8 cellular contexts compared by ENCODE assay signal in the genomic region with DNA sequence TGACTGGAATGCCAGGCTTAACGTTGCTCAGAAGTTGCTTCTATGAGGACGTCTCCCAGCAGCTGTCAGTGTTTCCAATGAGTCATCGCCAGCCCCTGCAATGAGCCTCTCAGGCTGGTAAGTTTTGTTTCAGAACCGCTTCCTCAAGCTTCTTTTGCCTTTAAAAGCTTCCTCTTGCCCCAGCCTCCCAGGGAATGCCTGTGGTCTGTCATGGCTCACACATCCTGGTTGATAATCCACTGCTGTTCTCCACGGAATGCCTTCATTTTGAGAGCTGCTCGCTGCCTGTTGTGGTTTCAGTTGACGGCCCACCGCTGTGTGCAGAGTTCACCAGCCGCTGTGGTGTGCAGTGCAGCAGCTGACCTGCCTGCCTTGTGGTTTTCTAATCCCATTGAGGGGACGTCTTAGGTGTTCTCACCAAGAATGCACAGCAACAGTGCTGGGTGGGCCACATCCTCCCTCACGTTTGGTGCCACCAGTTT.
DNase-seq lines count a peak whose midpoint lies in the region; ATAC-seq and TF ChIP-seq lines count a peak whose summit lies in the region.

No MANE protein-coding gene starts in this region.

- peak overlapping the region; percentile 63 for H3K27ac ChIP-seq in A673 (ENCODE audit: low read depth, low read length, poor library complexity, severe bottlenecking)
- peak overlapping the region in 2 of 12 donors; percentile 12 to 55 for H3K27ac ChIP-seq in heart left ventricle
- H3K27ac ChIP-seq in skeletal muscle tissue (ENCODE audit: low read depth, low read length), result peak overlapping the region; percentile 34

- TF ChIP-seq CTCF in A673 (conservative IDR thresholded peaks at IDR 0.05; ENCODE audit: low read depth, low read length), result no peak
- no peak for TF ChIP-seq CTCF in heart left ventricle (IDR thresholded peaks at IDR 0.05)

- TF ChIP-seq POLR2A in heart left ventricle (IDR thresholded peaks at IDR 0.05), result no peak

- H3K27me3 ChIP-seq in A673 (replicated peaks; ENCODE audit: insufficient read depth, low read depth, low read length, poor library complexity) (no peaks in the 10 kb centered on the region), heart left ventricle (peaks cover 0 to 6% (median 0%) of the 10 kb centered on the region in 9 donors), skeletal muscle tissue (ENCODE audit: control insufficient read depth in 3 of 3, insufficient read depth in 3 of 3, low read length in 3 of 3) (no peaks in the 10 kb centered on the region)

- no peaks in the 10 kb centered on the region for H3K36me3 ChIP-seq in A673 (ENCODE audit: insufficient read depth, low read length, poor library complexity, severe bottlenecking)
- no peaks in the 10 kb centered on the region for H3K36me3 ChIP-seq in heart left ventricle
- no peaks in the 10 kb centered on the region for H3K36me3 ChIP-seq in skeletal muscle tissue (ENCODE audit: control insufficient read depth in 3 of 3, insufficient read depth in 3 of 3, low read length in 3 of 3)

- BruUV-seq in A673 (replicated peaks; lab: Mats Ljungman, UMichigan), result no TSS peak

- H3K4me3 ChIP-seq in A673 (ENCODE audit: low read depth, low read length, poor library complexity, severe bottlenecking), result peak overlapping the region; percentile 11
- peak overlapping the region in 3 of 12 donors; percentile 10 to 25 (median 23) for H3K4me3 ChIP-seq in heart left ventricle
- peak overlapping the region in 2 of 3 donors; percentile 49 to 51 for H3K4me3 ChIP-seq in skeletal muscle tissue (ENCODE audit: low read length in 3 of 3)

- CTCF ChIA-PET in A673 (lab: Charles Lee), result no interaction called here

- H3K9ac ChIP-seq in skeletal muscle tissue (ENCODE audit: low read depth in 1 of 3, low read length in 3 of 3), result peak overlapping the region in 2 of 3 donors; percentile 25 to 57

- POLR2A ChIA-PET in A673 (lab: Charles Lee; ENCODE audit: low non-redundant PET), result no interaction called here

- DNase-seq in A673 (ENCODE audit: low spot score) (peak; percentile 85), RKO (ENCODE audit: low spot score) (peak; percentile 72), heart left ventricle (peak in 3 of 5 donors; percentile 37 to 47 (median 46)), HuH-7.5 (ENCODE audit: low spot score) (no peak)
- DNase-seq in activated effector memory CD4-positive, alpha-beta T cell treated with anti-CD3 and anti-CD28 coated beads, Interleukin-2, amount 50 U/mL, for 16 hours, result peak; percentile 86

- H3K9me3 ChIP-seq in A673 (ENCODE audit: low read depth, low read length, poor library complexity, severe bottlenecking), result no peaks in the 10 kb centered on the region
- no peaks in the 10 kb centered on the region for H3K9me3 ChIP-seq in heart left ventricle
- no peaks in the 10 kb centered on the region for H3K9me3 ChIP-seq in skeletal muscle tissue (ENCODE audit: control insufficient read depth in 3 of 3, low read length in 3 of 3)

- H3K4me1 ChIP-seq in A673 (ENCODE audit: insufficient read depth, low read length, poor library complexity, severe bottlenecking) (peaks cover 29% of the 10 kb centered on the region), heart left ventricle (peaks cover 0 to 23% (median 0%) of the 10 kb centered on the region in 12 donors), skeletal muscle tissue (ENCODE audit: control insufficient read depth in 3 of 3, insufficient read depth in 3 of 3, low read length in 3 of 3) (peaks cover 0 to 5% (median 2%) of the 10 kb centered on the region in 3 donors)

- 22 to 29% (median 26%) methylated on average over 11 of the region's 11 CpGs for WGBS in heart left ventricle, 4 donors

- intact Hi-C loops in A673 (cut with micrococcal nuclease; ENCODE audit: unreplicated experiment) (no loop called here), heart left ventricle (cut with DNase I) (no loop called here)

- ATAC-seq in GM18873 (IDR thresholded peaks at IDR 0.05; ENCODE audit: low FRiP score, unreplicated experiment) (peak; percentile 59), HG03066 (IDR thresholded peaks at IDR 0.05; ENCODE audit: low read depth, unreplicated experiment) (peak; percentile 88), heart left ventricle (peak; percentile 61 to 85 (median 76))
